8 cellular contexts compared by ENCODE assay signal in genomic region chr13:28324181-28324789, GRCh38.
DNase-seq lines count a peak whose midpoint lies in the region; ATAC-seq, FAIRE-seq and TF ChIP-seq lines count a peak whose summit lies in the region.

No MANE protein-coding gene starts in this region.

- no peak for ATAC-seq in omental fat pad (ENCODE audit: low FRiP score)

- FAIRE-seq in GM12891 (lab: Jason Lieb, UNC) (peak; percentile 72), small intestine (lab: Jason Lieb, UNC) (no peak)

- H3K36me3 ChIP-seq in A673 (ENCODE audit: insufficient read depth, low read length, poor library complexity, severe bottlenecking), result no peaks in the 10 kb centered on the region
- no peaks in the 10 kb centered on the region for H3K36me3 ChIP-seq in right atrium auricular region
- H3K36me3 ChIP-seq in small intestine (ENCODE audit: control insufficient read depth in 2 of 2, insufficient read depth in 2 of 2, low read length in 2 of 2), result no peaks in the 10 kb centered on the region

- H3K27me3 ChIP-seq in A673 (replicated peaks; ENCODE audit: insufficient read depth, low read depth, low read length, poor library complexity), result no peaks in the 10 kb centered on the region
- H3K27me3 ChIP-seq in right atrium auricular region, result no peaks in the 10 kb centered on the region
- no peaks in the 10 kb centered on the region for H3K27me3 ChIP-seq in small intestine (ENCODE audit: control insufficient read depth in 2 of 2, insufficient read depth in 2 of 2, low read length in 2 of 2)

- BruUV-seq in A673 (replicated peaks; lab: Mats Ljungman, UMichigan), result no TSS peak

- H3K9me3 ChIP-seq in A673 (ENCODE audit: low read depth, low read length, poor library complexity, severe bottlenecking) (no peaks in the 10 kb centered on the region), right atrium auricular region (no peaks in the 10 kb centered on the region), small intestine (ENCODE audit: control insufficient read depth, low read depth) (no peaks in the 10 kb centered on the region)

- POLR2A ChIA-PET in A673 (lab: Charles Lee; ENCODE audit: low non-redundant PET), result no interaction called here

- peak; percentile 81 for DNase-seq in A673 (ENCODE audit: low spot score)
- peak; percentile 52 for DNase-seq in GM12891 (ENCODE audit: insufficient read length, low spot score)
- peak; percentile 26 to 66 for DNase-seq in Kasumi-1 (lab: John Stamatoyannopoulos, UW)
- DNase-seq in SW 1271 (lab: John Stamatoyannopoulos, UW), result peak; percentile 19 to 61
- DNase-seq in amniotic epithelial cell (ENCODE audit: low read depth), result peak; percentile 56
- peak; percentile 69 for DNase-seq in right atrium auricular region (ENCODE audit: low spot score)
- peak; percentile 59 for DNase-seq in small intestine
- no peak for DNase-seq in omental fat pad (ENCODE audit: low spot score)

- WGBS in small intestine, 3 donors, result 20 to 35% (median 29%) methylated on average over 4 of the region's 4 CpGs

- TF ChIP-seq CTCF in A673 (conservative IDR thresholded peaks at IDR 0.05; ENCODE audit: low read depth, low read length), result peak; percentile 90
- peak; percentile 56 to 83 for TF ChIP-seq CTCF in right atrium auricular region (IDR thresholded peaks at IDR 0.05)
- TF ChIP-seq CTCF in omental fat pad (IDR thresholded peaks at IDR 0.05), result no peak

- H3K4me1 ChIP-seq in A673 (ENCODE audit: insufficient read depth, low read length, poor library complexity, severe bottlenecking), result peaks cover 12% of the 10 kb centered on the region
- H3K4me1 ChIP-seq in right atrium auricular region, result peaks cover 0 to 17% of the 10 kb centered on the region in 2 donors
- no peaks in the 10 kb centered on the region for H3K4me1 ChIP-seq in small intestine (ENCODE audit: control insufficient read depth in 2 of 2, insufficient read depth in 1 of 2, low read depth in 1 of 2, low read length in 1 of 2)

- CTCF ChIA-PET in A673 (lab: Charles Lee), result interaction anchor here (0.8 to 1.0 kb wide), 3 partner anchors 23 to 472 kb away, joined by 4 to 15 read pairs (median 5); partner anchors contain the start of gene POMP

- H3K27ac ChIP-seq in A673 (ENCODE audit: low read depth, low read length, poor library complexity, severe bottlenecking) (no peak overlapping the region), right atrium auricular region (peak overlapping the region; percentile 28 to 35), small intestine (ENCODE audit: low read depth in 1 of 2, low read length in 1 of 2) (no peak overlapping the region)

- H3K4me3 ChIP-seq in A673 (ENCODE audit: low read depth, low read length, poor library complexity, severe bottlenecking) (no peak overlapping the region), right atrium auricular region (no peak overlapping the region), small intestine (ENCODE audit: low read depth in 1 of 2, low read length in 2 of 2) (no peak overlapping the region)

- intact Hi-C loops in A673 (cut with micrococcal nuclease; ENCODE audit: unreplicated experiment), result loop anchor here (1.0 to 10.0 kb wide), 3 partner anchors 312 to 1041 kb away; no protein-coding TSS in a partner anchor

- no peak for TF ChIP-seq POLR2A in GM12891 (IDR thresholded peaks at IDR 0.05; ENCODE audit: low read depth, low read length)

TF ChIP-seq in GM12891, 5 proteins besides CTCF, POLR2A, EP300 and RAD21:
- TF ChIP-seq POU2F2 (IDR thresholded peaks at IDR 0.05; ENCODE audit: low read depth, low read length), result no peak

Comparison
In these comparisons a context has a peak if more than half of its experiments do, and no peak if none do; other contexts are left out.
1. H3K27ac ChIP-seq: peak in right atrium auricular region (2 of 2); none in A673 (single experiment) and small intestine (0 of 2).
2. CTCF ChIP-seq: peak in A673 (single experiment) and right atrium auricular region (2 of 2); none in omental fat pad (0 of 3).